ENCODE assay signal across 31 cellular contexts in the genomic region with DNA sequence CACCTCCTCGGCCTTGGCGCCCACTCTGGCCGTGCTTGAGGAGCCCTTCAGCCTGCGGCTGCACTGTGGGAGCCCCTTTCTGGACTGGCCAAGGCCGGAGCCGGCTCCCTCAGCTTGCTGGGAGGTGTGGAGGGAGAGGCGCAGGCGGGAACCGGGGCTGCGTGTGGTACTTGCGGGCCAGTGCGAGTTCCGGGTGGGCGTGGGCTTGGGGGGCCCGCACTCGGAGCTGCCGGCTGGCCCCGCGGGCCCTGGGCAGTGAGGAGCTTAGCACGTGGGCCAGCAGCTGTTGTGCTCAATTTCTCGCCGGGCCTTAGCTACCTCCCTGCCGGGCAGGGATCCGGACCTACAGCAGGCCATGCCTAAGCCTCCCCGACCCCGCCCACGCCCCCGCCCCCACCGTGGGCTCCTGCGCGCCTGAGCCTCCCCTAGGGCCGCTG. TPM values are rescaled to one million over a fixed set of nuclear protein-coding genes. Genes with fewer than 3 reads are reported as not detected.
"Had no signal": no experiment of that assay in that cellular context is flagged by ENCODE, and none has a peak within 500 bp of the region (broad histone marks: within the 10 kb centered on the region; RNA-seq: fewer than 3 reads in every experiment).

No MANE protein-coding gene starts in this region.

- ATAC-seq: activated naive CD8-positive, alpha-beta T cell treated with anti-CD3 and anti-CD28 coated beads, Interleukin-2, amount 50 U/mL, for 24 hours; activated T-cell treated with anti-CD3 and anti-CD28 coated beads, Interleukin-2, amount 50 U/mL, for 72 hours; body of pancreas; effector memory CD8-positive, alpha-beta T cell; foreskin keratinocyte; WTC11 had no signal

- H3K27me3 Mint-ChIP-seq: activated naive CD4-positive, alpha-beta T cell treated with anti-CD3 and anti-CD28 coated beads, Interleukin-2, amount 50 U/mL, for 24 hours; activated naive CD8-positive, alpha-beta T cell treated with anti-CD3 and anti-CD28 coated beads for 36 hours; activated naive CD8-positive, alpha-beta T cell treated with anti-CD3 and anti-CD28 coated beads, Interleukin-2, amount 50 U/mL, for 24 hours; activated T-cell treated with anti-CD3 and anti-CD28 coated beads, Interleukin-2, amount 50 U/mL, for 24 hours had no signal

- H3K27ac ChIP-seq: adrenal gland, body of pancreas, esophagus muscularis mucosa, foreskin keratinocyte, gastroesophageal sphincter, VCaP had no signal

- H3K4me1 ChIP-seq: body of pancreas, foreskin keratinocyte had no signal

- H3K4me3 Mint-ChIP-seq: activated CD4-positive, alpha-beta memory T cell treated with anti-CD3 and anti-CD28 coated beads, Interleukin-2, amount 10 ng/mL, durations not matched to agents 7 days and 5 days; activated CD4-positive, alpha-beta T cell treated with anti-CD3 and anti-CD28 coated beads, Interleukin-2, amount 10 ng/mL, durations not matched to agents 7 days and 5 days; activated naive CD4-positive, alpha-beta T cell treated with anti-CD3 and anti-CD28 coated beads for 36 hours; activated naive CD4-positive, alpha-beta T cell treated with anti-CD3 and anti-CD28 coated beads, Interleukin-2, amount 50 U/mL, for 24 hours; activated naive CD8-positive, alpha-beta T cell treated with anti-CD3 and anti-CD28 coated beads for 36 hours; activated naive CD8-positive, alpha-beta T cell treated with anti-CD3 and anti-CD28 coated beads, Interleukin-2, amount 50 U/mL, for 24 hours; activated T-cell treated with anti-CD3 and anti-CD28 coated beads, Interleukin-2, amount 50 U/mL, for 24 hours; activated T-cell treated with anti-CD3 and anti-CD28 coated beads, Interleukin-2, amount 50 U/mL, for 72 hours; effector memory CD8-positive, alpha-beta T cell; WTC11 had no signal

- H3K27me3 ChIP-seq: adrenal gland, body of pancreas, esophagus muscularis mucosa, gastroesophageal sphincter had no signal

- H3K4me3 ChIP-seq: adrenal gland, body of pancreas, esophagus muscularis mucosa, gastroesophageal sphincter had no signal

- H3K36me3 ChIP-seq: adrenal gland, esophagus muscularis mucosa, gastroesophageal sphincter had no signal

- H3K27ac Mint-ChIP-seq: activated CD4-positive, alpha-beta memory T cell treated with anti-CD3 and anti-CD28 coated beads, Interleukin-2, amount 10 ng/mL, durations not matched to agents 7 days and 5 days; activated CD4-positive, alpha-beta T cell treated with anti-CD3 and anti-CD28 coated beads, Interleukin-2, amount 10 ng/mL, durations not matched to agents 7 days and 5 days; activated naive CD4-positive, alpha-beta T cell treated with anti-CD3 and anti-CD28 coated beads for 36 hours; activated naive CD4-positive, alpha-beta T cell treated with anti-CD3 and anti-CD28 coated beads, Interleukin-2, amount 50 U/mL, for 24 hours; activated naive CD8-positive, alpha-beta T cell treated with anti-CD3 and anti-CD28 coated beads for 36 hours; activated naive CD8-positive, alpha-beta T cell treated with anti-CD3 and anti-CD28 coated beads, Interleukin-2, amount 50 U/mL, for 24 hours; activated T-cell treated with anti-CD3 and anti-CD28 coated beads, Interleukin-2, amount 50 U/mL, for 24 hours; activated T-cell treated with anti-CD3 and anti-CD28 coated beads, Interleukin-2, amount 50 U/mL, for 72 hours; effector memory CD8-positive, alpha-beta T cell; WTC11 had no signal

- DNase-seq: activated CD4-positive, alpha-beta memory T cell treated with anti-CD3 and anti-CD28 coated beads, Interleukin-2, amount 10 ng/mL, durations not matched to agents 7 days and 5 days; activated CD4-positive, alpha-beta T cell treated with anti-CD3 and anti-CD28 coated beads for 1 hour; activated CD4-positive, alpha-beta T cell treated with anti-CD3 and anti-CD28 coated beads for 4 hours; activated CD4-positive, alpha-beta T cell treated with anti-CD3 and anti-CD28 coated beads, Interleukin-2, amount 10 ng/mL, durations not matched to agents 7 days and 5 days; activated CD4-positive, alpha-beta T cell treated with anti-CD3 and anti-CD28 coated beads, Interleukin-2, amount 50 U/mL, for 4 hours; activated CD8-positive, alpha-beta memory T cell treated with anti-CD3 and anti-CD28 coated beads, Interleukin-2, amount 50 U/mL, for 48 hours; activated naive CD4-positive, alpha-beta T cell treated with anti-CD3 and anti-CD28 coated beads for 36 hours; activated naive CD8-positive, alpha-beta T cell treated with anti-CD3 and anti-CD28 coated beads for 36 hours; activated naive CD8-positive, alpha-beta T cell treated with anti-CD3 and anti-CD28 coated beads, Interleukin-2, amount 50 U/mL, for 24 hours; activated T-cell treated with anti-CD3 and anti-CD28 coated beads for 4 hours; activated T-cell treated with anti-CD3 and anti-CD28 coated beads, Interleukin-2, amount 50 U/mL, for 24 hours; activated T-cell treated with anti-CD3 and anti-CD28 coated beads, Interleukin-2, amount 50 U/mL, for 72 hours; adrenal gland; amygdala; aorta; body of pancreas; caudate nucleus; cortex of kidney; dermis blood vessel endothelial cell; effector CD4-positive, alpha-beta T cell; effector memory CD8-positive, alpha-beta T cell; foreskin keratinocyte; T-helper 2 cell had no signal

- H3K36me3 Mint-ChIP-seq: activated naive CD4-positive, alpha-beta T cell treated with anti-CD3 and anti-CD28 coated beads, Interleukin-2, amount 50 U/mL, for 24 hours; activated naive CD8-positive, alpha-beta T cell treated with anti-CD3 and anti-CD28 coated beads for 36 hours; WTC11 had no signal

- H3K9me3 Mint-ChIP-seq: activated naive CD4-positive, alpha-beta T cell treated with anti-CD3 and anti-CD28 coated beads for 36 hours; activated naive CD4-positive, alpha-beta T cell treated with anti-CD3 and anti-CD28 coated beads, Interleukin-2, amount 50 U/mL, for 24 hours; activated naive CD8-positive, alpha-beta T cell treated with anti-CD3 and anti-CD28 coated beads for 36 hours; activated naive CD8-positive, alpha-beta T cell treated with anti-CD3 and anti-CD28 coated beads, Interleukin-2, amount 50 U/mL, for 24 hours; activated T-cell treated with anti-CD3 and anti-CD28 coated beads, Interleukin-2, amount 50 U/mL, for 24 hours; effector memory CD8-positive, alpha-beta T cell had no signal

- H3K9me3 ChIP-seq: adrenal gland, body of pancreas, esophagus muscularis mucosa, gastroesophageal sphincter had no signal

RNA-seq across cellular contexts. Expression of a gene that starts 25.3 kb away (rescaled TPM):
- total RNA-seq: activated CD4-positive, alpha-beta memory T cell treated with anti-CD3 and anti-CD28 coated beads, Interleukin-2, amount 10 ng/mL, durations not matched to agents 7 days and 5 days; activated CD4-positive, alpha-beta T cell treated with anti-CD3 and anti-CD28 coated beads, Interleukin-2, amount 10 ng/mL, durations not matched to agents 7 days and 5 days; activated naive CD4-positive, alpha-beta T cell treated with anti-CD3 and anti-CD28 coated beads for 36 hours; activated naive CD8-positive, alpha-beta T cell treated with anti-CD3 and anti-CD28 coated beads for 36 hours; activated T-cell treated with anti-CD3 and anti-CD28 coated beads, Interleukin-2, amount 50 U/mL, for 72 hours; adrenal gland; aorta; body of pancreas; chondrocyte; dermis blood vessel endothelial cell; esophagus muscularis mucosa; foreskin keratinocyte; gastroesophageal sphincter; glomerular endothelial cell; T-helper 1 cell treated with Interleukin-12 subunit alpha and Interleukin-12 subunit beta and Interleukin-4 antibody, amounts not matched to agents 30 ng/mL and 1 ng/mL, for 36 hours; WTC11 had no signal
- polyA plus RNA-seq: adrenal gland, aorta, foreskin keratinocyte had no signal
